Comparison of ENCODE assay signal across 8 cellular contexts in the genomic region with DNA sequence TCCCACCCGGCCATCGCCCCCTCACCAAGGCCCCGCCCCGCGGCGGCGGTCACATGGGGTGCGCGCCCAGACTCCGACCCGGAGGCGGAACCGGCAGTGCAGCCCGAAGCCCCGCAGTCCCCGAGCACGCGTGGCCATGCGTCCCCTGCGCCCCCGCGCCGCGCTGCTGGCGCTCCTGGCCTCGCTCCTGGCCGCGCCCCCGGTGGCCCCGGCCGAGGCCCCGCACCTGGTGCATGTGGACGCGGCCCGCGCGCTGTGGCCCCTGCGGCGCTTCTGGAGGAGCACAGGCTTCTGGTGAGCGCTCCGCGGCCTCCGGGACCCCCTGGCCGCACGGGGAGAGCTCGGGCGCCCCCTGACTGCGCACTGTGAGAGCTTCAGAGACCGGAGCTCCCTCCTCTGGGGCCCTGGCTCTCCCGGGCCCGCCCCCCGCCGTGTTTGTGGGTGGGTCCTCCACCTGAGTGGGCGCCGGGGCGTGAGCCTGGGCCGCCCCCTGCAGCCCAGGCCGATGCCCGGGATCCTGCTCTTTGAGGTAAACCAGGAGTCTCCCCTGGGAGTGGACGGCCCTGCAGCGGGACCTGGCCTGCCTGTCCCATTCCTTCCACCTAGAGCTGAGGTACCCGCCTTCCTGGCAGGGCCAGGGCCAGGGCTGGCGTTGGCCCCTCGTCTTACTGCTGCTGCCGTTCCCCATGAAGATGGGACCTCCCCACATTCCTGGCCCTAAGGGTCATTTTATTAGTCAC. TPM values are rescaled to one million over a fixed set of nuclear protein-coding genes. Genes with fewer than 3 reads are reported as not detected.
A peak's percentile ranks its signal among the peaks of the same experiment; 100 is the strongest.
DNase-seq lines count a peak whose midpoint lies in the region; FAIRE-seq and TF ChIP-seq lines count a peak whose summit lies in the region.

A gene (plus strand): TSS at position 96 of the 740 bp plus-strand sequence. CDS start 41 bp downstream, at position 137.

- H3K4me3 Mint-ChIP-seq in MCF 10A (ENCODE audit: unreplicated experiment) (peak within 1 kb of the TSS; percentile 84), immature natural killer cell (peak within 1 kb of the TSS; percentile 88 to 96 (median 94))

- no peak for FAIRE-seq in small intestine (lab: Jason Lieb, UNC)

- H3K4me3 ChIP-seq in HAP-1, result peak within 1 kb of the TSS; percentile 50
- peak within 1 kb of the TSS; percentile 48 to 88 for H3K4me3 ChIP-seq in small intestine (ENCODE audit: low read depth in 1 of 2, low read length in 2 of 2)

- no peaks in the 10 kb centered on the region for H3K4me1 Mint-ChIP-seq in MCF 10A (ENCODE audit: insufficient read depth, unreplicated experiment)
- H3K4me1 Mint-ChIP-seq in immature natural killer cell, result peaks cover 22 to 29% of the 10 kb centered on the region in 2 donors

- H3K27me3 ChIP-seq in HAP-1 (ENCODE audit: low read depth), result no peaks in the 10 kb centered on the region
- H3K27me3 ChIP-seq in small intestine (ENCODE audit: control insufficient read depth in 2 of 2, insufficient read depth in 2 of 2, low read length in 2 of 2), result no peaks in the 10 kb centered on the region

- H3K4me1 ChIP-seq in HAP-1 (peaks cover 6% of the 10 kb centered on the region), small intestine (ENCODE audit: control insufficient read depth in 2 of 2, insufficient read depth in 1 of 2, low read depth in 1 of 2, low read length in 1 of 2) (peaks cover 0 to 7% of the 10 kb centered on the region in 2 donors)

- no peaks in the 10 kb centered on the region for H3K36me3 ChIP-seq in HAP-1 (replicated peaks)
- H3K36me3 ChIP-seq in small intestine (ENCODE audit: control insufficient read depth in 2 of 2, insufficient read depth in 2 of 2, low read length in 2 of 2), result peaks cover 3% of the 10 kb centered on the region in 2 donors

- 1% methylated on average over 42 to 65 of the region's 65 CpGs for WGBS in small intestine, 3 donors

- no peaks in the 10 kb centered on the region for H3K9me3 Mint-ChIP-seq in MCF 10A (ENCODE audit: unreplicated experiment)
- no peaks in the 10 kb centered on the region for H3K9me3 Mint-ChIP-seq in immature natural killer cell

- BruUV-seq in MCF 10A (replicated peaks; lab: Mats Ljungman, UMichigan), result no TSS peak

- CTCF ChIA-PET in MCF 10A (lab: Yijun Ruan, JAX), result interaction anchor here (0.5 to 1.7 kb wide), 8 partner anchors 10 to 245 kb away, joined by 3 to 5 read pairs (median 3); no protein-coding TSS in a partner anchor

- in situ Hi-C loops in HAP-1 (cut with MboI; ENCODE audit: low sequenced_read_pairs), result no loop called here

- H3K27ac Mint-ChIP-seq in MCF 10A (ENCODE audit: low read depth, unreplicated experiment) (no peak within 1 kb of the TSS), immature natural killer cell (peak within 1 kb of the TSS; percentile 85 to 95 (median 89))

- TF ChIP-seq CTCF in GM12872 (IDR thresholded peaks at IDR 0.05; ENCODE audit: insufficient read depth, low read depth, low read length) (peak; percentile 43; the same call in 1 of the 3 replicates), VCaP (conservative IDR thresholded peaks at IDR 0.05) (peak; percentile 72), MCF 10A (IDR thresholded peaks at IDR 0.05; ENCODE audit: unreplicated experiment) (peak; percentile 40)

- DNase-seq in HAP-1 (ENCODE audit: low spot score in 2 of 2) (peak; percentile 60 to 89), NAMALWA (ENCODE audit: low spot score) (peak; percentile 79), MCF 10A (ENCODE audit: unreplicated experiment) (peak; percentile 71), immature natural killer cell (peak; percentile 84 to 86 (median 85)), small intestine (peak; percentile 87), OCI-M2 (lab: John Stamatoyannopoulos, UW; ENCODE audit: unreplicated experiment) (no peak)

- H3K9me3 ChIP-seq in HAP-1 (no peaks in the 10 kb centered on the region), small intestine (ENCODE audit: control insufficient read depth, low read depth) (no peaks in the 10 kb centered on the region)

- H3K27me3 Mint-ChIP-seq in MCF 10A (ENCODE audit: insufficient read depth, unreplicated experiment) (no peaks in the 10 kb centered on the region), immature natural killer cell (ENCODE audit: low read depth in 3 of 3) (peaks cover 0 to 2% (median 2%) of the 10 kb centered on the region in 3 donors)

- POLR2A ChIA-PET in MCF 10A (lab: Yijun Ruan, JAX), result interaction anchor here (0.6 to 3.0 kb wide), 13 partner anchors 8 to 912 kb away, joined by 3 to 14 read pairs (median 3); a partner anchor contains a TSS

- intact Hi-C loops in MCF 10A (cut with micrococcal nuclease), result loop anchor here (2.0 kb wide), 1 partner anchor 244 kb away; no protein-coding TSS in a partner anchor

- H3K27ac ChIP-seq in VCaP (peak within 1 kb of the TSS; percentile 88), small intestine (ENCODE audit: low read depth in 1 of 2, low read length in 1 of 2) (peak within 1 kb of the TSS; percentile 38 to 57)

- no peaks in the 10 kb centered on the region for H3K36me3 Mint-ChIP-seq in MCF 10A (ENCODE audit: insufficient read depth, unreplicated experiment)
- H3K36me3 Mint-ChIP-seq in immature natural killer cell, result no peaks in the 10 kb centered on the region

RNA-seq across cellular contexts. Expression of the gene that starts here (rescaled TPM):
- total RNA-seq in MCF 10A (2022), result 35.0 and 35.1 TPM in 2 replicates
- polyA plus RNA-seq in immature natural killer cell (10 to 100 TPM in 1 of 3 donors, 1 to 10 TPM in 2; 5.6 to 12.2 (median 6.3) TPM), small intestine (10 to 100 TPM; 10.8 to 13.2 (median 13.0) TPM)
